In the genomic region with DNA sequence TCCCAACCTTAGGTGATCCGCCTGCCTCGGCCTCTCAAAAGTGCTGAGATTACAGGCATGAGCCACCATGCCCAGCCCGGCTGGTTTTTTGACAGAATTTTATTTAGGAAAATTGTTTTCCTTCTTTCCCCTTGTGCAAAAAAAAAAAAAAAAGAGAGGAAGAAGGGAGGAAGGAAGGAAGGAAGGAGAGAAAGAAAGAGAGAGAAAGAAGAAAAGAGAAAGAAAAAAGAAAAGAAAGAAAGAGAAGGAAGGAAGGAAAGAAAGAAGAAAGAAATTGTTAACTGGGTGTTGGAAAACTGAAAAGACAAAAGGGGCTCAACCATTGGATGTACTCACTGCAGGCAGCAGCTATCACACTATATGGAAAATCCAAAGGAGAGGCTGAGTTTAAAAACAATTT, we compare ENCODE assay signal across 25 cellular contexts. TPM values are rescaled to one million over a fixed set of nuclear protein-coding genes. Genes with fewer than 3 reads are reported as not detected.
DNase-seq lines count a peak whose midpoint lies in the region; ATAC-seq and TF ChIP-seq lines count a peak whose summit lies in the region.
"Had no signal": no experiment of that assay in that cellular context is flagged by ENCODE, and none has a peak within 500 bp of the region (broad histone marks: within the 10 kb centered on the region; RNA-seq: fewer than 3 reads in every experiment).

No MANE protein-coding gene starts in this region.

- no peak overlapping the region for H3K27ac Mint-ChIP-seq in activated CD4-positive, alpha-beta T cell treated with anti-CD3 and anti-CD28 coated beads, Interleukin-2, amount 10 ng/mL, durations not matched to agents 7 days and 5 days
- H3K27ac Mint-ChIP-seq in IgD-negative memory B cell (no peak overlapping the region), neural crest cell (ENCODE audit: unreplicated experiment) (no peak overlapping the region)
- no peak overlapping the region for H3K27ac Mint-ChIP-seq in central memory CD8-positive, alpha-beta T cell (ENCODE audit: low read depth)
- H3K27ac Mint-ChIP-seq: activated T-cell treated with anti-CD3 and anti-CD28 coated beads, Interleukin-2, amount 50 U/mL, for 24 hours had no signal

- TF ChIP-seq CTCF in neural crest cell (conservative IDR thresholded peaks at IDR 0.05) = no peak
- no peak for TF ChIP-seq CTCF in suprapubic skin (IDR thresholded peaks at IDR 0.05)

- H3K4me3 Mint-ChIP-seq in activated CD4-positive, alpha-beta T cell treated with anti-CD3 and anti-CD28 coated beads, Interleukin-2, amount 10 ng/mL, durations not matched to agents 7 days and 5 days = peak overlapping the region; percentile 5
- peak overlapping the region in 3 of 4 donors; percentile 13 to 88 (median 82) for H3K4me3 Mint-ChIP-seq in IgD-negative memory B cell
- H3K4me3 Mint-ChIP-seq in central memory CD8-positive, alpha-beta T cell = peak overlapping the region; percentile 99
- peak overlapping the region; percentile 38 for H3K4me3 Mint-ChIP-seq in neural crest cell

- CTCF ChIA-PET in activated CD4-positive, alpha-beta T cell treated with anti-CD3 and anti-CD28 coated beads, Interleukin-2, amount 10 ng/mL, durations not matched to agents 7 days and 5 days (lab: Charles Lee) = interaction anchor here (1.0 kb wide), 1 partner anchor 9 kb away, joined by 3 read pairs; no protein-coding TSS in a partner anchor

- peaks cover 23% of the 10 kb centered on the region for H3K4me1 ChIP-seq in suprapubic skin

- H3K27me3 ChIP-seq in suprapubic skin = no peaks in the 10 kb centered on the region
- H3K27me3 ChIP-seq: esophagus squamous epithelium, SJCRH30, transverse colon had no signal

- TF ChIP-seq EP300 in suprapubic skin (IDR thresholded peaks at IDR 0.05) = no peak

- no peak overlapping the region for H3K27ac ChIP-seq in suprapubic skin
- H3K27ac ChIP-seq: esophagus squamous epithelium, KMS-11, SJCRH30, transverse colon had no signal

- H3K4me1 Mint-ChIP-seq in activated CD4-positive, alpha-beta T cell treated with anti-CD3 and anti-CD28 coated beads, Interleukin-2, amount 10 ng/mL, durations not matched to agents 7 days and 5 days = peaks cover 29% of the 10 kb centered on the region
- H3K4me1 Mint-ChIP-seq in IgD-negative memory B cell (peaks cover 20 to 21% (median 21%) of the 10 kb centered on the region in 3 donors), neural crest cell (peaks cover 21% of the 10 kb centered on the region)
- peaks cover 37% of the 10 kb centered on the region for H3K4me1 Mint-ChIP-seq in central memory CD8-positive, alpha-beta T cell

- in situ Hi-C loops in KBM-7 (cut with MboI; ENCODE audit: low pct_unique_long_range_greater_than_20kb, low sequenced_read_pairs) = no loop called here

- no peak overlapping the region for H3K4me3 ChIP-seq in suprapubic skin
- H3K4me3 ChIP-seq: esophagus squamous epithelium, SJCRH30, transverse colon had no signal

- no peak for ATAC-seq in central memory CD8-positive, alpha-beta T cell (replicated peaks; ENCODE audit: extremely low read depth, poor library complexity, severe bottlenecking)
- ATAC-seq in GM21390 (IDR thresholded peaks at IDR 0.05; ENCODE audit: unreplicated experiment) = no peak
- ATAC-seq: activated CD4-positive, CD25-positive, alpha-beta regulatory T cell treated with anti-CD3 and anti-CD28 coated beads, Interleukin-2, amount 50 U/mL, for 24 hours; activated naive CD4-positive, alpha-beta T cell treated with anti-CD3 and anti-CD28 coated beads, Interleukin-2, amount 50 U/mL, for 72 hours had no signal

- H3K9me3 ChIP-seq in suprapubic skin = no peaks in the 10 kb centered on the region
- H3K9me3 ChIP-seq: esophagus squamous epithelium, SJCRH30, transverse colon had no signal

- no peaks in the 10 kb centered on the region for H3K9me3 Mint-ChIP-seq in activated CD4-positive, alpha-beta T cell treated with anti-CD3 and anti-CD28 coated beads, Interleukin-2, amount 10 ng/mL, durations not matched to agents 7 days and 5 days
- H3K9me3 Mint-ChIP-seq in IgD-negative memory B cell (no peaks in the 10 kb centered on the region), neural crest cell (no peaks in the 10 kb centered on the region)
- H3K9me3 Mint-ChIP-seq in central memory CD8-positive, alpha-beta T cell = no peaks in the 10 kb centered on the region
- H3K9me3 Mint-ChIP-seq: activated naive CD4-positive, alpha-beta T cell treated with anti-CD3 and anti-CD28 coated beads, Interleukin-2, amount 50 U/mL, for 72 hours; activated T-cell treated with anti-CD3 and anti-CD28 coated beads, Interleukin-2, amount 50 U/mL, for 24 hours had no signal

- WGBS in suprapubic skin = 89% methylated on average over 3 of the region's 3 CpGs

- peaks cover 6% of the 10 kb centered on the region for H3K36me3 Mint-ChIP-seq in activated CD4-positive, alpha-beta T cell treated with anti-CD3 and anti-CD28 coated beads, Interleukin-2, amount 10 ng/mL, durations not matched to agents 7 days and 5 days (ENCODE audit: low read depth)
- H3K36me3 Mint-ChIP-seq in IgD-negative memory B cell (peaks cover 2% of the 10 kb centered on the region), neural crest cell (ENCODE audit: low read depth) (no peaks in the 10 kb centered on the region)
- peaks cover 14% of the 10 kb centered on the region for H3K36me3 Mint-ChIP-seq in central memory CD8-positive, alpha-beta T cell (ENCODE audit: insufficient read depth)

- POLR2A ChIA-PET in activated CD4-positive, alpha-beta T cell treated with anti-CD3 and anti-CD28 coated beads, Interleukin-2, amount 10 ng/mL, durations not matched to agents 7 days and 5 days (lab: Charles Lee) = no interaction called here

- peaks cover 3% of the 10 kb centered on the region for H3K27me3 Mint-ChIP-seq in activated CD4-positive, alpha-beta T cell treated with anti-CD3 and anti-CD28 coated beads, Interleukin-2, amount 10 ng/mL, durations not matched to agents 7 days and 5 days
- H3K27me3 Mint-ChIP-seq in IgD-negative memory B cell = no peaks in the 10 kb centered on the region
- H3K27me3 Mint-ChIP-seq in central memory CD8-positive, alpha-beta T cell = peaks cover 10% of the 10 kb centered on the region
- H3K27me3 Mint-ChIP-seq in neural crest cell (ENCODE audit: low read depth) = no peaks in the 10 kb centered on the region
- H3K27me3 Mint-ChIP-seq: activated T-cell treated with anti-CD3 and anti-CD28 coated beads, Interleukin-2, amount 50 U/mL, for 24 hours had no signal

- no peaks in the 10 kb centered on the region for H3K36me3 ChIP-seq in suprapubic skin
- H3K36me3 ChIP-seq: esophagus squamous epithelium, SJCRH30, transverse colon had no signal

- no peak for TF ChIP-seq POLR2A in suprapubic skin (IDR thresholded peaks at IDR 0.05)

- DNase-seq in activated CD4-positive, alpha-beta T cell treated with anti-CD3 and anti-CD28 coated beads, Interleukin-2, amount 10 ng/mL, durations not matched to agents 7 days and 5 days = no peak
- no peak for DNase-seq in activated CD4-positive, alpha-beta T cell treated with anti-CD3 and anti-CD28 coated beads for 4 hours
- no peak for DNase-seq in central memory CD8-positive, alpha-beta T cell (ENCODE audit: low spot score in 2 of 2)
- no peak for DNase-seq in neural crest cell (ENCODE audit: low read depth, low spot score)
- DNase-seq in suprapubic skin (ENCODE audit: low spot score in 2 of 2) = no peak
- no peak for DNase-seq in KBM-7
- DNase-seq: activated T-cell treated with anti-CD3 and anti-CD28 coated beads, Interleukin-2, amount 50 U/mL, for 24 hours; COR-L47; dermis blood vessel endothelial cell; DMS79 treated with DMSO at 0.1 percent for 48 hours; esophagus squamous epithelium; foreskin melanocyte; GF-D8; HCEC 1CT; NCI-H1417; NCI-H446; NCI-H82; SJCRH30; small intestine; transverse colon had no signal

RNA-seq across cellular contexts. Expression of gene RNF8, which starts 1.4 kb away (rescaled TPM):
- total RNA-seq in activated CD4-positive, alpha-beta T cell treated with anti-CD3 and anti-CD28 coated beads, Interleukin-2, amount 10 ng/mL, durations not matched to agents 7 days and 5 days = 10 to 100 TPM; 23.1 to 25.2 TPM
- polyA plus RNA-seq in IgD-negative memory B cell = 15.4 TPM
- 31.6 and 33.3 TPM in 2 replicates for total RNA-seq in neural crest cell
- 10 to 100 TPM; 12.8 to 17.0 (median 14.3) TPM for total RNA-seq in suprapubic skin

Comparison
In these comparisons a context has a peak if more than half of its experiments do, and no peak if none do; other contexts are left out.
1. H3K4me3 Mint-ChIP-seq: peak in every context shown above with its lines; median percentile 99 in central memory CD8-positive, alpha-beta T cell; 82 in IgD-negative memory B cell; 38 in neural crest cell; 5 in activated CD4-positive, alpha-beta T cell treated with anti-CD3 and anti-CD28 coated beads, Interleukin-2, amount 10 ng/mL, durations not matched to agents 7 days and 5 days.